Comparison of ENCODE assay signal across 17 cellular contexts in genomic region chr1:227388771-227389170, GRCh38.
"Had no signal": no experiment of that assay in that cellular context is flagged by ENCODE, and none has a peak within 500 bp of the region (broad histone marks: within the 10 kb centered on the region; RNA-seq: fewer than 3 reads in every experiment).

No MANE protein-coding gene starts in this region.

- H3K79me2 ChIP-seq: hepatocyte had no signal

- H3K27ac ChIP-seq: epithelial cell of prostate, hepatocyte, right atrium auricular region, thyroid gland had no signal

- H3K27ac Mint-ChIP-seq: activated CD8-positive, alpha-beta T cell treated with anti-CD3 and anti-CD28 coated beads, Interleukin-2, amount 10 ng/mL, durations not matched to agents 7 days and 5 days; activated T-helper 1 cell treated with anti-CD3 and anti-CD28 coated beads, Interleukin-12 subunit alpha, Interleukin-12 subunit beta, Interleukin-2, Interleukin-4 antibody, amounts not matched to agents 30 ng/mL and 10 ng/mL and 1 ng/mL, durations not matched to agents 14 hours and 24 hours and 36 hours; natural killer cell had no signal

- FAIRE-seq: small intestine, urothelium cell line had no signal

- H3K9me3 ChIP-seq: right atrium auricular region, thyroid gland had no signal

- DNase-seq: activated CD4-positive, alpha-beta T cell treated with anti-CD3 and anti-CD28 coated beads for 4 hours; activated CD8-positive, alpha-beta memory T cell treated with anti-CD3 and anti-CD28 coated beads, Interleukin-2, amount 50 U/mL, for 48 hours; activated CD8-positive, alpha-beta T cell treated with anti-CD3 and anti-CD28 coated beads, Interleukin-2, amount 10 ng/mL, durations not matched to agents 7 days and 5 days; activated naive CD4-positive, alpha-beta T cell; cortex of kidney; effector memory CD4-positive, alpha-beta T cell; natural killer cell; posterior cingulate gyrus; small intestine; thyroid gland had no signal

- H3K9me3 Mint-ChIP-seq: activated T-helper 1 cell treated with anti-CD3 and anti-CD28 coated beads, Interleukin-12 subunit alpha, Interleukin-12 subunit beta, Interleukin-2, Interleukin-4 antibody, amounts not matched to agents 30 ng/mL and 10 ng/mL and 1 ng/mL, durations not matched to agents 14 hours and 24 hours and 36 hours; central memory CD8-positive, alpha-beta T cell; natural killer cell had no signal

- H3K4me2 ChIP-seq: hepatocyte had no signal

- H3K4me3 ChIP-seq: hepatocyte, lung, right atrium auricular region, thyroid gland had no signal

- H2AFZ ChIP-seq: hepatocyte had no signal

- ATAC-seq: activated CD8-positive, alpha-beta T cell treated with anti-CD3 and anti-CD28 coated beads, Interleukin-2, amount 10 ng/mL, durations not matched to agents 7 days and 5 days; natural killer cell had no signal

- H3K27me3 ChIP-seq: hepatocyte, right atrium auricular region, thyroid gland had no signal

- H3K36me3 Mint-ChIP-seq: natural killer cell had no signal

- H3K36me3 ChIP-seq: right atrium auricular region, thyroid gland had no signal

- H3K4me3 Mint-ChIP-seq: activated CD8-positive, alpha-beta T cell treated with anti-CD3 and anti-CD28 coated beads, Interleukin-2, amount 10 ng/mL, durations not matched to agents 7 days and 5 days; activated T-helper 1 cell treated with anti-CD3 and anti-CD28 coated beads, Interleukin-12 subunit alpha, Interleukin-12 subunit beta, Interleukin-2, Interleukin-4 antibody, amounts not matched to agents 30 ng/mL and 10 ng/mL and 1 ng/mL, durations not matched to agents 14 hours and 24 hours and 36 hours; central memory CD8-positive, alpha-beta T cell; natural killer cell had no signal

- H3K4me1 ChIP-seq: right atrium auricular region, thyroid gland had no signal

- H3K4me1 Mint-ChIP-seq: central memory CD8-positive, alpha-beta T cell; natural killer cell had no signal
